ENCODE assay signal across 19 cellular contexts in the genomic region with DNA sequence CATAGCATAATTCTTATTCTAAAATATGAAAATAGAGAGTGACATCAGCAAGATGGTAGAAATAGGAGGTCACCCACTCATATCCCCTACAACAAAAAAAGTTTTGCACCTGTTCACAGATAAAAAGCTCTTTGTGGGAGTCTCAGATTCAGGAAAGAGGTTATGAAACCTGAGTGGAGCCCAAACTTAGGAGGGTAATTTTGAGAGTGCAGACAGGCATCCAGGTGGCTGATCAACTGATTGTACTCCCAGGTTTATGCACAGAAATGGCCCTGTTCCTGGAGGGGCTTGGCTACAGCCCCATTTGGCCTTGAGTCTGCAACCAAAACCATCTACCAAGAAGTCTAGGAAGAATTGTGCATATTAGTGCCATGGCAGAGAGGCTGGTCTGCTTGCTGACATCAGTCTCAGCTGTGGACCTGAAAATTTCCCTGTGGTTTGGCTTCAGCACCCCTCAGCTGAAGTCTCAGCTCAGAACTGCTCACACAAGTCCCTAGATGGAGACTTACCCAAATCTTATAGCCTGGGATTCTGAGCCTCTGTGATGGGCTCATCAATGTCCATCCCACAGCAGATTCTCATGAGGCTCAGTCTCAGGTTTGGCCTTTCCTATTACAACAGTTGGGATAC.
DNase-seq lines count a peak whose midpoint lies in the region; ATAC-seq, FAIRE-seq and TF ChIP-seq lines count a peak whose summit lies in the region.
"Had no signal": no experiment of that assay in that cellular context is flagged by ENCODE, and none has a peak within 500 bp of the region (broad histone marks: within the 10 kb centered on the region; RNA-seq: fewer than 3 reads in every experiment).

No MANE protein-coding gene starts in this region.

- no peaks in the 10 kb centered on the region for H3K9me3 ChIP-seq in OCI-LY7 (ENCODE audit: low read length)
- H3K9me3 ChIP-seq: Caco-2, SK-N-SH had no signal

- H3K9me3 Mint-ChIP-seq in mesothelial cell of epicardium, result peaks cover 24% of the 10 kb centered on the region

- POLR2A ChIA-PET in OCI-LY7 (lab: Charles Lee), result no interaction called here

- H3K36me3 ChIP-seq in OCI-LY7 (ENCODE audit: insufficient read depth, low read length), result no peaks in the 10 kb centered on the region

- H3K27ac ChIP-seq in OCI-LY7 (ENCODE audit: low read depth, low read length, poor library complexity, severe bottlenecking), result no peak overlapping the region

- no peak overlapping the region for H2AFZ ChIP-seq in OCI-LY7 (ENCODE audit: low read length)

- no TSS peak for BruUV-seq in OCI-LY7 (replicated peaks; lab: Mats Ljungman, UMichigan)

- intact Hi-C loops in OCI-LY7 (cut with micrococcal nuclease; ENCODE audit: unreplicated experiment), result no loop called here

- H3K4me3 Mint-ChIP-seq in mesothelial cell of epicardium, result no peak overlapping the region
- H3K4me3 Mint-ChIP-seq: CD4-positive, CD25-positive, alpha-beta regulatory T cell; IgD-negative memory B cell had no signal

- FAIRE-seq in HTR-8/SVneo (lab: Jason Lieb, UNC), result no peak
- FAIRE-seq: H54 had no signal

- no peak overlapping the region for H3K27ac Mint-ChIP-seq in mesothelial cell of epicardium
- H3K27ac Mint-ChIP-seq: CD4-positive, CD25-positive, alpha-beta regulatory T cell; IgD-negative memory B cell had no signal

- no peaks in the 10 kb centered on the region for H3K27me3 Mint-ChIP-seq in mesothelial cell of epicardium (ENCODE audit: low read depth)
- H3K27me3 Mint-ChIP-seq: IgD-negative memory B cell had no signal

- ATAC-seq in GM18511 (IDR thresholded peaks at IDR 0.05; ENCODE audit: unreplicated experiment) (peak; percentile 67), GM21360 (IDR thresholded peaks at IDR 0.05; ENCODE audit: unreplicated experiment) (peak; percentile 77), HG03025 (IDR thresholded peaks at IDR 0.05; ENCODE audit: low FRiP score, unreplicated experiment) (peak; percentile 77)

- H3K4me1 Mint-ChIP-seq in mesothelial cell of epicardium, result no peaks in the 10 kb centered on the region
- H3K4me1 Mint-ChIP-seq: CD4-positive, CD25-positive, alpha-beta regulatory T cell had no signal

- no peak overlapping the region for H3K4me3 ChIP-seq in OCI-LY7 (ENCODE audit: low read depth, low read length, poor library complexity, severe bottlenecking)

- H3K9me2 ChIP-seq in OCI-LY7 (ENCODE audit: insufficient read depth, low read length), result no peaks in the 10 kb centered on the region
- H3K9me2 ChIP-seq: SK-N-SH had no signal

- H3K79me2 ChIP-seq in OCI-LY7 (ENCODE audit: insufficient read depth, low read depth, low read length), result no peaks in the 10 kb centered on the region

- no peaks in the 10 kb centered on the region for H3K36me3 Mint-ChIP-seq in mesothelial cell of epicardium
- H3K36me3 Mint-ChIP-seq: CD4-positive, CD25-positive, alpha-beta regulatory T cell; IgD-negative memory B cell had no signal

- H3K4me2 ChIP-seq in OCI-LY7 (ENCODE audit: low read length), result peak overlapping the region; percentile 13; the same call in 1 of the 2 replicates
- H3K4me2 ChIP-seq: SK-N-SH had no signal

- in situ Hi-C loops in KBM-7 (cut with MboI; ENCODE audit: low pct_unique_long_range_greater_than_20kb, low sequenced_read_pairs), result no loop called here

- CTCF ChIA-PET in OCI-LY7 (lab: Charles Lee; ENCODE audit: unreplicated experiment), result no interaction called here

- TF ChIP-seq CTCF in OCI-LY7 (conservative IDR thresholded peaks at IDR 0.05; ENCODE audit: low read length) (no peak), mesothelial cell of epicardium (IDR thresholded peaks at IDR 0.05; ENCODE audit: unreplicated experiment) (no peak)

- DNase-seq in OCI-LY7 (ENCODE audit: low spot score), result no peak
- no peak for DNase-seq in HTR-8/SVneo (ENCODE audit: insufficient read length, low spot score)
- no peak for DNase-seq in KBM-7
- no peak for DNase-seq in mesothelial cell of epicardium (ENCODE audit: low spot score in 2 of 2, unreplicated experiment in 2 of 2)
- DNase-seq in KG1 (lab: John Stamatoyannopoulos, UW), result no peak
- DNase-seq: Caco-2; CD4-positive, CD25-positive, alpha-beta regulatory T cell; DMS153; MV-4-11; NCI-H1417 treated with DMSO at 0.1 percent for 48 hours; NCI-H1930; NCI-H774; SHP77; SK-N-SH had no signal

- H3K4me1 ChIP-seq in OCI-LY7 (ENCODE audit: insufficient read depth, low read length, poor library complexity, severe bottlenecking), result no peaks in the 10 kb centered on the region
- H3K4me1 ChIP-seq: Caco-2 had no signal

- no peaks in the 10 kb centered on the region for H4K20me1 ChIP-seq in OCI-LY7 (ENCODE audit: insufficient read depth, low read length)
